ENCODE assay signal across 1 cellular context in genomic region chr10:109940553-109940952, GRCh38.
TF ChIP-seq lines count a peak whose summit lies in the region.

No MANE protein-coding gene starts in this region.

TF ChIP-seq in GM12878, 131 proteins besides CTCF, POLR2A, EP300 and RAD21:
- TF ChIP-seq BCLAF1 (IDR thresholded peaks at IDR 0.05): no peak
- TF ChIP-seq SPI1 (IDR thresholded peaks at IDR 0.05; ENCODE audit: borderline replicate concordance, insufficient read depth, low read depth, low read length): peak; percentile 74
